8 cellular contexts compared by ENCODE assay signal in genomic region chr11:45105233-45105992, GRCh38. TPM values are rescaled to one million over a fixed set of nuclear protein-coding genes. Genes with fewer than 3 reads are reported as not detected.
DNase-seq lines count a peak whose midpoint lies in the region; ATAC-seq and TF ChIP-seq lines count a peak whose summit lies in the region.

No MANE protein-coding gene starts in this region.

- H3K27ac ChIP-seq in fibroblast of lung (ENCODE audit: insufficient read depth, low read length) (no peak overlapping the region), neural progenitor cell (no peak overlapping the region)

- H3K36me3 Mint-ChIP-seq in neural progenitor cell = no peaks in the 10 kb centered on the region

- TF ChIP-seq CTCF in fibroblast of lung (conservative IDR thresholded peaks at IDR 0.05 in 1 of 2, IDR thresholded peaks at IDR 0.05 in 1 of 2; ENCODE audit: low read depth in 1 of 2, low read length in 2 of 2) (peak; percentile 86 to 93), neural progenitor cell (IDR thresholded peaks at IDR 0.05) (peak; percentile 95)

- H2AFZ ChIP-seq in fibroblast of lung (ENCODE audit: low read length) = no peak overlapping the region
- peak overlapping the region; percentile 12 for H2AFZ ChIP-seq in neural progenitor cell (replicated peaks)

- H3K4me1 ChIP-seq in fibroblast of lung (ENCODE audit: control insufficient read depth, extremely low read depth, insufficient read depth, low read length) (peaks cover 8% of the 10 kb centered on the region), neural progenitor cell (no peaks in the 10 kb centered on the region)

- no peaks in the 10 kb centered on the region for H3K79me2 ChIP-seq in fibroblast of lung (ENCODE audit: control insufficient read depth, insufficient read depth, low read length)
- H3K79me2 ChIP-seq in neural progenitor cell (ENCODE audit: low read depth) = no peaks in the 10 kb centered on the region

- H3K4me3 ChIP-seq in fibroblast of lung (replicated peaks in 1 of 4; ENCODE audit: control extremely low read depth in 1 of 4, insufficient read depth in 1 of 4, low read depth in 3 of 4, low read length in 4 of 4) (no peak overlapping the region), neural progenitor cell (no peak overlapping the region)

- no peak overlapping the region for H3K4me3 Mint-ChIP-seq in neural progenitor cell

- H3K27ac Mint-ChIP-seq in neural progenitor cell = no peak overlapping the region

- no peak overlapping the region for H3K9ac ChIP-seq in fibroblast of lung (ENCODE audit: insufficient read depth, low read length)
- H3K9ac ChIP-seq in neural progenitor cell = no peak overlapping the region

- H3K4me2 ChIP-seq in fibroblast of lung (ENCODE audit: extremely low read depth, insufficient read depth, low read length) (no peak overlapping the region), neural progenitor cell (no peak overlapping the region)

- H3K4me1 Mint-ChIP-seq in neural progenitor cell = peaks cover 9% of the 10 kb centered on the region

- DNase-seq in ELR (ENCODE audit: low read depth) = peak; percentile 64
- DNase-seq in HuH-7.5 (ENCODE audit: low spot score) = peak; percentile 50
- DNase-seq in OCI-M1 (lab: John Stamatoyannopoulos, UW) = peak; percentile 73
- peak; percentile 69 to 75 for DNase-seq in activated T-cell treated with anti-CD3 and anti-CD28 coated beads, Interleukin-2, amount 50 U/mL, for 48 hours
- peak; percentile 63 to 75 for DNase-seq in fibroblast of lung (ENCODE audit: low read depth in 2 of 2)
- peak; percentile 94 for DNase-seq in neural progenitor cell (ENCODE audit: low spot score)
- DNase-seq in superior temporal gyrus (ENCODE audit: extremely low spot score) = peak; percentile 75

- H3K9me3 ChIP-seq in fibroblast of lung (ENCODE audit: control insufficient read depth, insufficient read depth, low read depth, low read length) (no peaks in the 10 kb centered on the region), neural progenitor cell (ENCODE audit: low read depth) (no peaks in the 10 kb centered on the region)

- no peak for ATAC-seq in HG02623 (IDR thresholded peaks at IDR 0.05; ENCODE audit: unreplicated experiment)

- no peaks in the 10 kb centered on the region for H3F3A ChIP-seq in neural progenitor cell (ENCODE audit: low read depth)

- H3K27me3 ChIP-seq in fibroblast of lung (ENCODE audit: control insufficient read depth, insufficient read depth, low read length) = peaks cover 4% of the 10 kb centered on the region
- H3K27me3 ChIP-seq in neural progenitor cell = peaks cover 4% of the 10 kb centered on the region

- no peaks in the 10 kb centered on the region for H3K9me3 Mint-ChIP-seq in neural progenitor cell

- peaks cover 12% of the 10 kb centered on the region for H3K27me3 Mint-ChIP-seq in neural progenitor cell (ENCODE audit: insufficient read depth, low read depth)

- H3K36me3 ChIP-seq in fibroblast of lung (ENCODE audit: control insufficient read depth, insufficient read depth, low read length) (no peaks in the 10 kb centered on the region), neural progenitor cell (no peaks in the 10 kb centered on the region)

- H4K20me1 ChIP-seq in fibroblast of lung (ENCODE audit: control insufficient read depth, extremely low read depth, insufficient read depth, low read length) = no peaks in the 10 kb centered on the region
- H4K20me1 ChIP-seq in neural progenitor cell (ENCODE audit: low read depth) = no peaks in the 10 kb centered on the region

RNA-seq across cellular contexts. Expression of gene PRDM11, which starts 41.0 kb away (rescaled TPM):
- 3.9 and 4.0 TPM in 2 replicates for total RNA-seq in fibroblast of lung
- 1.2 and 3.1 TPM in 2 replicates for polyA plus RNA-seq in fibroblast of lung
- 1.5 and 3.6 TPM in 2 replicates for polyA plus RNA-seq in fibroblast of lung (2012)
- 2.8 and 7.4 TPM in 2 replicates for polyA minus RNA-seq in fibroblast of lung (ENCODE audit: low replicate concordance)
- total RNA-seq in neural progenitor cell (ENCODE audit: low replicate concordance) = 1.8 and 5.3 TPM in 2 replicates
